ENCODE assay signal across 9 cellular contexts in genomic region chr2:98805412-98806265, GRCh38.
DNase-seq lines count a peak whose midpoint lies in the region; ATAC-seq and TF ChIP-seq lines count a peak whose summit lies in the region.
"Had no signal": no experiment of that assay in that cellular context is flagged by ENCODE, and none has a peak within 500 bp of the region (broad histone marks: within the 10 kb centered on the region; RNA-seq: fewer than 3 reads in every experiment).

No MANE protein-coding gene starts in this region.

- CTCF ChIA-PET in CD4-positive, alpha-beta memory T cell (lab: Charles Lee; ENCODE audit: partially characterized antibody) = no interaction called here

- TF ChIP-seq EP300 in sigmoid colon (IDR thresholded peaks at IDR 0.05) (no peak), ovary (IDR thresholded peaks at IDR 0.05) (no peak)

- no peaks in the 10 kb centered on the region for H3K27me3 Mint-ChIP-seq in CD4-positive, alpha-beta memory T cell

- ATAC-seq in RWPE2 (ENCODE audit: low read depth) (peak; percentile 80), HG03342 (IDR thresholded peaks at IDR 0.05; ENCODE audit: unreplicated experiment) (no peak)

- peaks cover 8 to 15% (median 13%) of the 10 kb centered on the region in 4 donors for H3K4me1 Mint-ChIP-seq in CD4-positive, alpha-beta memory T cell

- WGBS in sigmoid colon, 2 donors = 78 to 86% methylated on average over 12 of the region's 12 CpGs
- WGBS in ovary, 3 donors = 70 to 77% (median 76%) methylated on average over 12 of the region's 12 CpGs

- peaks cover 19% of the 10 kb centered on the region for H3K4me1 ChIP-seq in RWPE2 (ENCODE audit: insufficient read depth, poor library complexity, severe bottlenecking)
- H3K4me1 ChIP-seq in sigmoid colon = peaks cover 0 to 21% (median 15%) of the 10 kb centered on the region in 4 donors
- H3K4me1 ChIP-seq in ovary (ENCODE audit: insufficient read depth) = no peaks in the 10 kb centered on the region
- peaks cover 11% of the 10 kb centered on the region for H3K4me1 ChIP-seq in CD4-positive, alpha-beta memory T cell (ENCODE audit: insufficient read depth, low read length)

- no peaks in the 10 kb centered on the region for H3K9me3 Mint-ChIP-seq in CD4-positive, alpha-beta memory T cell
- H3K9me3 Mint-ChIP-seq: memory B cell had no signal

- intact Hi-C loops in sigmoid colon (cut with DNase I) (no loop called here), ovary (cut with DNase I) (no loop called here)
- intact Hi-C loops in CD4-positive, alpha-beta memory T cell (cut with micrococcal nuclease) = loop anchor here (5.0 kb wide), 1 partner anchor 33 kb away; no protein-coding TSS in a partner anchor

- H3K27ac ChIP-seq in RWPE2 (ENCODE audit: poor library complexity, severe bottlenecking) (peak overlapping the region; percentile 86), sigmoid colon (peak overlapping the region in 3 of 4 donors; percentile 53 to 63 (median 60)), ovary (no peak overlapping the region)
- no peak overlapping the region for H3K27ac ChIP-seq in CD4-positive, alpha-beta memory T cell (ENCODE audit: low read depth, low read length)

- POLR2A ChIA-PET in CD4-positive, alpha-beta memory T cell (lab: Charles Lee; ENCODE audit: partially characterized antibody) = no interaction called here

- TF ChIP-seq POLR2A in sigmoid colon (IDR thresholded peaks at IDR 0.05) (no peak), ovary (IDR thresholded peaks at IDR 0.05) (no peak)

- H3K4me3 ChIP-seq in RWPE2 (ENCODE audit: severe bottlenecking) (no peak overlapping the region), sigmoid colon (no peak overlapping the region), ovary (no peak overlapping the region)
- H3K4me3 ChIP-seq in CD4-positive, alpha-beta memory T cell (ENCODE audit: low read length in 2 of 2) = no peak overlapping the region

- peak overlapping the region in 1 of 7 donors; percentile 23 for H3K27ac Mint-ChIP-seq in CD4-positive, alpha-beta memory T cell
- H3K27ac Mint-ChIP-seq: memory B cell had no signal

- H3K9me3 ChIP-seq in RWPE2 (ENCODE audit: severe bottlenecking) (no peaks in the 10 kb centered on the region), sigmoid colon (no peaks in the 10 kb centered on the region), ovary (no peaks in the 10 kb centered on the region)
- H3K9me3 ChIP-seq in CD4-positive, alpha-beta memory T cell (ENCODE audit: control insufficient read depth in 1 of 2, low read length in 2 of 2) = no peaks in the 10 kb centered on the region

- H3K36me3 Mint-ChIP-seq in CD4-positive, alpha-beta memory T cell = no peaks in the 10 kb centered on the region
- H3K36me3 Mint-ChIP-seq: memory B cell had no signal

- TF ChIP-seq CTCF in RWPE2 (IDR thresholded peaks at IDR 0.05; ENCODE audit: poor library complexity, severe bottlenecking) (no peak), sigmoid colon (IDR thresholded peaks at IDR 0.05) (no peak), ovary (IDR thresholded peaks at IDR 0.05) (no peak)

- peak; percentile 46 for DNase-seq in HCEC 1CT
- no peak for DNase-seq in RWPE2 (ENCODE audit: low spot score)
- DNase-seq in fibroblast of the conjunctiva (ENCODE audit: low read depth) = peak; percentile 13
- no peak for DNase-seq in sigmoid colon
- DNase-seq in ovary = no peak
- no peak for DNase-seq in CD4-positive, alpha-beta memory T cell
- no peak for DNase-seq in SW480 (ENCODE audit: low spot score)

- H3K4me3 Mint-ChIP-seq in CD4-positive, alpha-beta memory T cell = peak overlapping the region in 1 of 8 donors; percentile 59
- H3K4me3 Mint-ChIP-seq: memory B cell had no signal

- H3K27me3 ChIP-seq in RWPE2 (ENCODE audit: insufficient read depth, poor library complexity, severe bottlenecking) = no peaks in the 10 kb centered on the region
- H3K27me3 ChIP-seq in sigmoid colon = no peaks in the 10 kb centered on the region
- no peaks in the 10 kb centered on the region for H3K27me3 ChIP-seq in ovary
- H3K27me3 ChIP-seq in CD4-positive, alpha-beta memory T cell (ENCODE audit: insufficient read depth, low read length) = no peaks in the 10 kb centered on the region

- H3K36me3 ChIP-seq in RWPE2 (ENCODE audit: low read depth) = no peaks in the 10 kb centered on the region
- H3K36me3 ChIP-seq in sigmoid colon = no peaks in the 10 kb centered on the region
- H3K36me3 ChIP-seq in ovary = no peaks in the 10 kb centered on the region
- H3K36me3 ChIP-seq in CD4-positive, alpha-beta memory T cell (ENCODE audit: insufficient read depth, low read length) = no peaks in the 10 kb centered on the region

Comparison
In these comparisons a context has a peak if more than half of its experiments do, and no peak if none do; other contexts are left out.
1. DNase-seq: peak in HCEC 1CT (single experiment) and fibroblast of the conjunctiva (single experiment); none in RWPE2 (single experiment), sigmoid colon (single experiment), ovary (0 of 5), CD4-positive, alpha-beta memory T cell (0 of 5) and SW480 (single experiment).
2. H3K27ac ChIP-seq: peak in RWPE2 (single experiment) and sigmoid colon (3 of 4); none in ovary (0 of 2) and CD4-positive, alpha-beta memory T cell (single experiment).